6 cellular contexts compared by ENCODE assay signal in genomic region chr2:15759385-15759784, GRCh38.
"Had no signal": no experiment of that assay in that cellular context is flagged by ENCODE, and none has a peak within 500 bp of the region (broad histone marks: within the 10 kb centered on the region; RNA-seq: fewer than 3 reads in every experiment).

No MANE protein-coding gene starts in this region.

- DNase-seq: GM23248, GOT3, H7, H9, HCEC 1CT, HFFc6 had no signal
